ENCODE assay signal across 28 cellular contexts in the genomic region with DNA sequence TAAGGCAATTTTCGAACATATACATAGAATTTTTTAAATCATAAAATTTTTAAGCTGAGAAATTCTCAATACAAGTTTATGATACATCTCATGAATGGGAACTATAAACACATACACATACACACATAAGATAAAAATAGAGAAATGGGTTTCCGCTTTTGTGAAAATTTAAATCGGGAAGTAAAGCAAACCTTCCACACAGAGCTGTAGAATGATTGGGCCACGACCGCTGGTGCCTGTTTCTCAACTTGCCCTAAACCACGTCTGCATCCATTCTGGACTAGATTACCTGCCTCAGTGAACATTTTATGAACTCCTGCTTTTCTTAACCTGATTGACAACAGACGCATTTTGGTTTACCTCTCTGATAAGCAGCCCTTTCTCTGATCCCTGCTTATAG.
"Had no signal": no experiment of that assay in that cellular context is flagged by ENCODE, and none has a peak within 500 bp of the region (broad histone marks: within the 10 kb centered on the region; RNA-seq: fewer than 3 reads in every experiment).

No MANE protein-coding gene starts in this region.

- H3K27me3 ChIP-seq: adrenal gland, Peyer's patch had no signal

- H3K36me3 ChIP-seq: adrenal gland, Peyer's patch, SJCRH30 had no signal

- H3K4me1 ChIP-seq: adrenal gland, Peyer's patch, SJCRH30 had no signal

- H3K9ac ChIP-seq: SK-N-SH had no signal

- ATAC-seq: activated T-cell treated with anti-CD3 and anti-CD28 coated beads, Interleukin-2, amount 50 U/mL, for 72 hours; K562; T-helper 17 cell had no signal

- H3K27ac ChIP-seq: adrenal gland, Peyer's patch, RWPE1, SJCRH30 had no signal

- DNase-seq: activated B cell treated with CpG ODN at 0.5 μM for 24 hours; activated CD4-positive, alpha-beta memory T cell treated with anti-CD3 and anti-CD28 coated beads, Interleukin-2, amount 10 ng/mL, durations not matched to agents 7 days and 5 days; activated CD4-positive, alpha-beta T cell treated with anti-CD3 and anti-CD28 coated beads for 1 hour; activated CD4-positive, alpha-beta T cell treated with anti-CD3 and anti-CD28 coated beads, Interleukin-2, amount 10 ng/mL, durations not matched to agents 7 days and 5 days; activated gamma-delta T cell treated with Interleukin-2 at 50 U/mL for 16 hours; activated naive CD4-positive, alpha-beta T cell treated with anti-CD3 and anti-CD28 coated beads, Interleukin-2, amount 10 ng/mL, durations not matched to agents 7 days and 5 days; activated naive CD8-positive, alpha-beta T cell treated with anti-CD3 and anti-CD28 coated beads, Interleukin-2, amount 10 ng/mL, durations not matched to agents 7 days and 5 days; activated T-cell treated with anti-CD3 and anti-CD28 coated beads for 4 hours; activated T-cell treated with anti-CD3 and anti-CD28 coated beads, Interleukin-2, amount 50 U/mL, for 72 hours; adrenal gland; anterior cingulate cortex; cerebellar nuclear complex; Karpas-422; NCI-H1105; NCI-H1436 treated with DMSO at 0.1 percent for 48 hours; NCI-H187; NCI-H2081; NCI-H446; NCI-H524; Peyer's patch; Right ventricle myocardium superior; SJCRH30; SK-N-SH; T-helper 17 cell; T-helper 9 cell had no signal

- H3K4me3 ChIP-seq: adrenal gland, K562, Peyer's patch, SJCRH30 had no signal

- H3K9me2 ChIP-seq: SK-N-SH had no signal

- H3K4me1 Mint-ChIP-seq: activated B cell treated with CpG ODN at 0.5 μM for 24 hours; activated CD4-positive, alpha-beta memory T cell treated with anti-CD3 and anti-CD28 coated beads, Interleukin-2, amount 10 ng/mL, durations not matched to agents 7 days and 5 days; activated CD4-positive, alpha-beta T cell treated with anti-CD3 and anti-CD28 coated beads, Interleukin-2, amount 10 ng/mL, durations not matched to agents 7 days and 5 days; activated naive CD4-positive, alpha-beta T cell treated with anti-CD3 and anti-CD28 coated beads, Interleukin-2, amount 10 ng/mL, durations not matched to agents 7 days and 5 days; activated naive CD8-positive, alpha-beta T cell treated with anti-CD3 and anti-CD28 coated beads, Interleukin-2, amount 10 ng/mL, durations not matched to agents 7 days and 5 days had no signal

- H3K9me3 ChIP-seq: adrenal gland, Peyer's patch, SJCRH30, SK-N-SH had no signal

- H3K9me3 Mint-ChIP-seq: activated B cell treated with CpG ODN at 0.5 μM for 24 hours; activated CD4-positive, alpha-beta memory T cell treated with anti-CD3 and anti-CD28 coated beads, Interleukin-2, amount 10 ng/mL, durations not matched to agents 7 days and 5 days; activated CD4-positive, alpha-beta T cell treated with anti-CD3 and anti-CD28 coated beads, Interleukin-2, amount 10 ng/mL, durations not matched to agents 7 days and 5 days; activated naive CD4-positive, alpha-beta T cell treated with anti-CD3 and anti-CD28 coated beads, Interleukin-2, amount 10 ng/mL, durations not matched to agents 7 days and 5 days; activated naive CD8-positive, alpha-beta T cell treated with anti-CD3 and anti-CD28 coated beads, Interleukin-2, amount 10 ng/mL, durations not matched to agents 7 days and 5 days; activated T-cell treated with anti-CD3 and anti-CD28 coated beads, Interleukin-2, amount 50 U/mL, for 72 hours; activated T-helper 2 cell treated with anti-CD3 and anti-CD28 coated beads, Interferon-gamma antibody, Interleukin-2, Interleukin-4, amounts not matched to agents 10 μg/mL and 5 μg/mL and 100 μg/mL, durations not matched to agents 14 hours and 24 hours and 36 hours had no signal

- H3K4me2 ChIP-seq: SK-N-SH had no signal

- H3K4me3 Mint-ChIP-seq: activated B cell treated with CpG ODN at 0.5 μM for 24 hours; activated CD4-positive, alpha-beta memory T cell treated with anti-CD3 and anti-CD28 coated beads, Interleukin-2, amount 10 ng/mL, durations not matched to agents 7 days and 5 days; activated CD4-positive, alpha-beta T cell treated with anti-CD3 and anti-CD28 coated beads, Interleukin-2, amount 10 ng/mL, durations not matched to agents 7 days and 5 days; activated naive CD4-positive, alpha-beta T cell treated with anti-CD3 and anti-CD28 coated beads, Interleukin-2, amount 10 ng/mL, durations not matched to agents 7 days and 5 days; activated naive CD8-positive, alpha-beta T cell treated with anti-CD3 and anti-CD28 coated beads, Interleukin-2, amount 10 ng/mL, durations not matched to agents 7 days and 5 days; activated T-cell treated with anti-CD3 and anti-CD28 coated beads, Interleukin-2, amount 50 U/mL, for 72 hours; T-helper 17 cell had no signal

- H3K27me3 Mint-ChIP-seq: activated B cell treated with CpG ODN at 0.5 μM for 24 hours had no signal

- H3K36me3 Mint-ChIP-seq: activated naive CD4-positive, alpha-beta T cell treated with anti-CD3 and anti-CD28 coated beads, Interleukin-2, amount 10 ng/mL, durations not matched to agents 7 days and 5 days; activated naive CD8-positive, alpha-beta T cell treated with anti-CD3 and anti-CD28 coated beads, Interleukin-2, amount 10 ng/mL, durations not matched to agents 7 days and 5 days had no signal

- H3K27ac Mint-ChIP-seq: activated B cell treated with CpG ODN at 0.5 μM for 24 hours; activated CD4-positive, alpha-beta memory T cell treated with anti-CD3 and anti-CD28 coated beads, Interleukin-2, amount 10 ng/mL, durations not matched to agents 7 days and 5 days; activated CD4-positive, alpha-beta T cell treated with anti-CD3 and anti-CD28 coated beads, Interleukin-2, amount 10 ng/mL, durations not matched to agents 7 days and 5 days; activated naive CD4-positive, alpha-beta T cell treated with anti-CD3 and anti-CD28 coated beads, Interleukin-2, amount 10 ng/mL, durations not matched to agents 7 days and 5 days; activated naive CD8-positive, alpha-beta T cell treated with anti-CD3 and anti-CD28 coated beads, Interleukin-2, amount 10 ng/mL, durations not matched to agents 7 days and 5 days; activated T-cell treated with anti-CD3 and anti-CD28 coated beads, Interleukin-2, amount 50 U/mL, for 72 hours; activated T-helper 2 cell treated with anti-CD3 and anti-CD28 coated beads, Interferon-gamma antibody, Interleukin-2, Interleukin-4, amounts not matched to agents 10 μg/mL and 5 μg/mL and 100 μg/mL, durations not matched to agents 14 hours and 24 hours and 36 hours; T-helper 17 cell had no signal
